11 cellular contexts compared by ENCODE assay signal in the genomic region with DNA sequence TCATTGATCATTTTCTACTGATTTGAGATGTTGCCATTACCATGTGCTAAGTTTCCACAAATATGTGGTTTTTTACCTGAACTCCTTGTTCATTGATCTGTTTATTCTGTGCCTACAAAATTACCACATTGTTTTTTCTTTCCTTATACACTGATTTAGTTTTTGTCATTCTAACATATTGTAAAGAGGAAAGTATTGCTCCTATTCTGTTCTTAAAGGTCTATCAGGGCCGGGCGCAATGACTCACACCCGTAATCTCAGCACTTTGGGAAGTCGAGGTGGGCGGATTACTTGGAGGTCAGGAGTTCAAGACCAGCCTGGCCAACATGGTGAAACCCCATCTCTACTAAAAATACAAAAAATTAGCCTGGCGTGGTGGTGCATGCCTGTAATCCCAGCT.
DNase-seq lines count a peak whose midpoint lies in the region; ATAC-seq, FAIRE-seq and TF ChIP-seq lines count a peak whose summit lies in the region.
"Had no signal": no experiment of that assay in that cellular context is flagged by ENCODE, and none has a peak within 500 bp of the region (broad histone marks: within the 10 kb centered on the region; RNA-seq: fewer than 3 reads in every experiment).

No MANE protein-coding gene starts in this region.

- TF ChIP-seq EP300 in K562 (IDR thresholded peaks at IDR 0.05; ENCODE audit: low read length): no peak

- H3K9me3 ChIP-seq in K562 (replicated peaks; ENCODE audit: control insufficient read depth, insufficient read depth, low read depth, low read length): no peaks in the 10 kb centered on the region
- no peaks in the 10 kb centered on the region for H3K9me3 ChIP-seq in left lung
- H3K9me3 ChIP-seq in pancreas: no peaks in the 10 kb centered on the region

- no peak for TF ChIP-seq RAD21 in K562 (CRISPR knock-in tag; conservative IDR thresholded peaks at IDR 0.05 in 1 of 2, IDR thresholded peaks at IDR 0.05 in 1 of 2)

- ATAC-seq in K562 (no peak), left lung (no peak), pancreas (no peak), HG03280 (IDR thresholded peaks at IDR 0.05; ENCODE audit: unreplicated experiment) (no peak)
- ATAC-seq: activated CD4-positive, CD25-positive, alpha-beta regulatory T cell treated with anti-CD3 and anti-CD28 coated beads, Interleukin-2, amount 50 U/mL, for 24 hours had no signal

- POLR2A ChIA-PET in K562 (lab: Yijun Ruan, JAX): no interaction called here

- FAIRE-seq in K562 (lab: Jason Lieb, UNC) (no peak), HTR-8/SVneo (lab: Jason Lieb, UNC) (no peak), pancreas (lab: Jason Lieb, UNC) (no peak)

- in situ Hi-C loops in K562 (cut with MboI): no loop called here

- no peak overlapping the region for H3K9ac ChIP-seq in K562 (ENCODE audit: insufficient read depth in 1 of 2, low read depth in 2 of 2, low read length in 2 of 2)

- H2AFZ ChIP-seq in K562 (ENCODE audit: low read depth, low read length): no peak overlapping the region

- CTCF ChIA-PET in K562 (lab: Yijun Ruan, JAX; ENCODE audit: low intra/inter-chr PET ratio): no interaction called here

- H3K27me3 ChIP-seq in K562 (ENCODE audit: control insufficient read depth in 2 of 2, insufficient read depth in 2 of 2, low read length in 2 of 2) (no peaks in the 10 kb centered on the region), left lung (no peaks in the 10 kb centered on the region), pancreas (no peaks in the 10 kb centered on the region)

- WGBS in K562 (ENCODE audit: insufficient coverage, low coverage, missing lambda C conversion rate): 39% methylated on average over 6 of the region's 6 CpGs
- 89 to 90% methylated on average over 6 of the region's 6 CpGs for WGBS in pancreas, 2 donors

- H3K79me2 ChIP-seq in K562 (ENCODE audit: control insufficient read depth, insufficient read depth, low read length): no peaks in the 10 kb centered on the region

- TF ChIP-seq CTCF in AG10803 (conservative IDR thresholded peaks at IDR 0.05; ENCODE audit: low read length) (no peak), K562 (IDR thresholded peaks at IDR 0.05 in 2 of 3, conservative IDR thresholded peaks at IDR 0.05 in 1 of 3; ENCODE audit: insufficient read depth in 2 of 3, low read depth in 1 of 3, low read length in 3 of 3) (no peak), left lung (IDR thresholded peaks at IDR 0.05) (no peak), pancreas (IDR thresholded peaks at IDR 0.05) (no peak)

- H3K27ac ChIP-seq in K562 (ENCODE audit: extremely low read depth, low read depth, low read length) (no peak overlapping the region), left lung (peak overlapping the region; percentile 30 to 40), pancreas (peak overlapping the region in 1 of 4 donors; percentile 34)
- H3K27ac ChIP-seq: C4-2B had no signal

- no peak overlapping the region for H3K4me2 ChIP-seq in K562 (ENCODE audit: insufficient read depth, low read length)

- BruUV-seq in K562 (replicated peaks; lab: Mats Ljungman, UMichigan): no TSS peak

- TF ChIP-seq POLR2A in K562 (conservative IDR thresholded peaks at IDR 0.05): no peak

- no peaks in the 10 kb centered on the region for H3K9me1 ChIP-seq in K562 (ENCODE audit: control insufficient read depth, insufficient read depth, low read length)

- DNase-seq in AG10803 (ENCODE audit: low read depth) (peak; percentile 17), HT1080 (ENCODE audit: low read depth) (peak; percentile 65), K562 (ENCODE audit: extremely low read depth in 1 of 4, low spot score in 3 of 4) (peak in 1 of 4 experiments; percentile 13), left lung (no peak), NCI-H2081 (lab: John Stamatoyannopoulos, UW) (no peak), HTR-8/SVneo (ENCODE audit: insufficient read length, low spot score) (no peak), pancreas (no peak)
- DNase-seq: NCI-H774 had no signal

- H3K4me3 ChIP-seq in AG10803 (ENCODE audit: low read length): no peak overlapping the region
- H3K4me3 ChIP-seq in K562: no peak overlapping the region
- no peak overlapping the region for H3K4me3 ChIP-seq in left lung
- no peak overlapping the region for H3K4me3 ChIP-seq in pancreas

- H4K20me1 ChIP-seq in K562 (replicated peaks; ENCODE audit: control insufficient read depth, insufficient read depth, low read length): peaks cover 4% of the 10 kb centered on the region; the same call in 1 of the 2 replicates

- H3K36me3 ChIP-seq in K562 (ENCODE audit: control insufficient read depth, insufficient read depth, low read length) (no peaks in the 10 kb centered on the region), left lung (peaks cover 0 to 4% of the 10 kb centered on the region in 2 donors), pancreas (no peaks in the 10 kb centered on the region)

- intact Hi-C loops in K562 (cut with micrococcal nuclease): no loop called here
- intact Hi-C loops in left lung (cut with DNase I): no loop called here
- intact Hi-C loops in pancreas (cut with DNase I): no loop called here

- no peaks in the 10 kb centered on the region for H3K4me1 ChIP-seq in K562 (replicated peaks in 1 of 2; ENCODE audit: control insufficient read depth in 2 of 2, insufficient read depth in 2 of 2, low read length in 2 of 2)
- peaks cover 0 to 4% of the 10 kb centered on the region in 2 donors for H3K4me1 ChIP-seq in left lung
- H3K4me1 ChIP-seq in pancreas: peaks cover 0 to 8% (median 0%) of the 10 kb centered on the region in 3 donors

TF ChIP-seq in K562, 482 proteins besides CTCF, POLR2A, EP300 and RAD21:
- TF ChIP-seq KDM1A (IDR thresholded peaks at IDR 0.05): peak; percentile 75 to 79; a peak in 3 of 4 replicates
- no peak for TF ChIP-seq U2AF1 (optimal IDR thresholded peaks at IDR 0.05; ENCODE audit: low read depth, low read length)
- TF ChIP-seq JUND (IDR thresholded peaks at IDR 0.05; ENCODE audit: borderline replicate concordance, low read depth, low read length): peak; percentile 25; the same call in 1 of the 2 replicates
- no peak; the same call in 2 of the 3 replicates for TF ChIP-seq JUND (tag; IDR thresholded peaks at IDR 0.05; ENCODE audit: borderline replicate concordance, low read depth, low read length)
- TF ChIP-seq, protein P1, sequence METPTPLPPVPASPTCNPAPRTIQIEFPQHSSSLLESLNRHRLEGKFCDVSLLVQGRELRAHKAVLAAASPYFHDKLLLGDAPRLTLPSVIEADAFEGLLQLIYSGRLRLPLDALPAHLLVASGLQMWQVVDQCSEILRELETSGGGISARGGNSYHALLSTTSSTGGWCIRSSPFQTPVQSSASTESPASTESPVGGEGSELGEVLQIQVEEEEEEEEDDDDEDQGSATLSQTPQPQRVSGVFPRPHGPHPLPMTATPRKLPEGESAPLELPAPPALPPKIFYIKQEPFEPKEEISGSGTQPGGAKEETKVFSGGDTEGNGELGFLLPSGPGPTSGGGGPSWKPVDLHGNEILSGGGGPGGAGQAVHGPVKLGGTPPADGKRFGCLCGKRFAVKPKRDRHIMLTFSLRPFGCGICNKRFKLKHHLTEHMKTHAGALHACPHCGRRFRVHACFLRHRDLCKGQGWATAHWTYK (CRISPR knock-in tag; IDR thresholded peaks at IDR 0.05): no peak
- TF ChIP-seq EGR1 (conservative IDR thresholded peaks at IDR 0.05): peak; percentile 77
- TF ChIP-seq PHF21A (IDR thresholded peaks at IDR 0.05; ENCODE audit: borderline replicate concordance, low read depth): 0 out of 2 replicates have a peak, but pooled peaks have one; percentile 19

Comparison
In these comparisons a context has a peak if more than half of its experiments do, and no peak if none do; other contexts are left out.
1. DNase-seq: peak in AG10803 (single experiment) and HT1080 (single experiment); none in left lung (0 of 2), NCI-H2081 (0 of 2), HTR-8/SVneo (single experiment) and pancreas (0 of 6).